ENCODE assay signal across 19 cellular contexts in the genomic region with DNA sequence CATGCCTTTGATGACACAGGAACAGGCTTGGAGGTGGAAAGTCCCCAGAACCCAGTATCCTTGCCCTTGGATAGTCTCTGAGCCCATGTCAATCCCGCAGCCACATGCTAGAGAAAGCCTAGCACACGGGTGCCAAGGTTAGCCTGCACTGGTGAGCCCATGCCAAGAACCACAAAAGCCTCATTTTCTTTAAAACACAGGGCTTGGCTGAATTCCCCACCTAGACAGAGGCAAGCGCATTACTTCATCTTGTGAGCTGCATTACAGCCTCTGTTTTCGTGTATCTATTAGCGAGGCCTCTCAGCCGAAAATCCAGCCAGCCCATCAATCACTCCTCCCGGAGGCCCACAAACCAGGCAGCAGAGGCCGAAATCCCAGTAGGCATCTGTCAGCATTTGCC.
DNase-seq lines count a peak whose midpoint lies in the region.
"Had no signal": no experiment of that assay in that cellular context is flagged by ENCODE, and none has a peak within 500 bp of the region (broad histone marks: within the 10 kb centered on the region; RNA-seq: fewer than 3 reads in every experiment).

No MANE protein-coding gene starts in this region.

- DNase-seq in M059J (ENCODE audit: low read depth) (peak; percentile 59), caudate nucleus (lab: John Stamatoyannopoulos, UW) (peak in 33 of 61 donors; percentile 1 to 73 (median 9)), hippocampal formation (lab: John Stamatoyannopoulos, UW) (peak; percentile 31 to 58), substantia nigra (lab: John Stamatoyannopoulos, UW) (peak in 26 of 49 donors; percentile 1 to 48 (median 22)), SHP77 treated with DMSO at 0.1 percent for 48 hours (lab: John Stamatoyannopoulos, UW) (no peak), NCI-H146 (lab: John Stamatoyannopoulos, UW) (no peak), NCI-H1417 (lab: John Stamatoyannopoulos, UW) (no peak)
- DNase-seq in activated T-cell treated with anti-CD3 and anti-CD28 coated beads, Interleukin-2, amount 50 U/mL, for 48 hours, result no peak
- DNase-seq: activated naive CD8-positive, alpha-beta T cell treated with anti-CD3 and anti-CD28 coated beads, Interleukin-2, amount 10 ng/mL, durations not matched to agents 7 days and 5 days; effector memory CD4-positive, alpha-beta T cell; GDM1; left colon; NCI-H1092 treated with DMSO at 0.1 percent for 48 hours; NCI-H2171; NCI-H774; PC-9; SK-N-SH; stimulated activated CD4-positive, alpha-beta T cell treated with anti-CD3 and anti-CD28 coated beads, Interleukin-4, amount 100 ng/mL, for 24 hours; T-helper 9 cell had no signal

- H3K27ac ChIP-seq in caudate nucleus (ENCODE audit: low read depth, low read length), result no peak overlapping the region
- no peak overlapping the region for H3K27ac ChIP-seq in substantia nigra (ENCODE audit: low read depth, low read length, poor library complexity, severe bottlenecking)
- H3K27ac ChIP-seq: PC-9 had no signal

Comparison
In these comparisons a context has a peak if more than half of its experiments do, and no peak if none do; other contexts are left out.
1. DNase-seq: peak in M059J (single experiment), caudate nucleus (33 of 61), hippocampal formation (2 of 2) and substantia nigra (26 of 49); none in SHP77 treated with DMSO at 0.1 percent for 48 hours (single experiment), activated T-cell treated with anti-CD3 and anti-CD28 coated beads, Interleukin-2, amount 50 U/mL, for 48 hours (0 of 2), NCI-H146 (single experiment) and NCI-H1417 (0 of 3).